Comparison of ENCODE assay signal across 5 cellular contexts in the genomic region with DNA sequence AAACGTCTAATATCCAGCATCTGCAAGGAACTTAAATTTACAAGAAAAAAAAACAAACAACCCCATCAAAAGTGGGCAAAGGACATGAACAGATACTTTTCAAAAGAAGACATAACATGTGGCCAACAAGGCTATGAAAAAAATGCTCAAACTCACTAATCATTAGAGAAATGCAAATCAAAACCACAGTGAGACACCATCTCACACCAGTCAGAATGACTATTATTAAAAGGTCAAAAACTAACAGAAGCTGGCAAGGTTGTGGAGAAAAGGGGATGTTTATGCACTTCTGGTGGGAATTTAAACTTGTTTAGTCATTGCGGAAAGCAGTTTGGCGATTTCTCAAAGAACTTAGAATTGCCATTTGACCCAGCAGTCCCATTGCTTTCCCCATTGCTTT. TPM values are rescaled to one million over a fixed set of nuclear protein-coding genes. Genes with fewer than 3 reads are reported as not detected.
"Had no signal": no experiment of that assay in that cellular context is flagged by ENCODE, and none has a peak within 500 bp of the region (broad histone marks: within the 10 kb centered on the region; RNA-seq: fewer than 3 reads in every experiment).

No MANE protein-coding gene starts in this region.

RNA-seq across cellular contexts. Expression of a gene that starts 52.4 kb away (rescaled TPM):
- total RNA-seq: HepG2, HT-29, HT1080, IMR-90, K562 had no signal
